In the genomic region with DNA sequence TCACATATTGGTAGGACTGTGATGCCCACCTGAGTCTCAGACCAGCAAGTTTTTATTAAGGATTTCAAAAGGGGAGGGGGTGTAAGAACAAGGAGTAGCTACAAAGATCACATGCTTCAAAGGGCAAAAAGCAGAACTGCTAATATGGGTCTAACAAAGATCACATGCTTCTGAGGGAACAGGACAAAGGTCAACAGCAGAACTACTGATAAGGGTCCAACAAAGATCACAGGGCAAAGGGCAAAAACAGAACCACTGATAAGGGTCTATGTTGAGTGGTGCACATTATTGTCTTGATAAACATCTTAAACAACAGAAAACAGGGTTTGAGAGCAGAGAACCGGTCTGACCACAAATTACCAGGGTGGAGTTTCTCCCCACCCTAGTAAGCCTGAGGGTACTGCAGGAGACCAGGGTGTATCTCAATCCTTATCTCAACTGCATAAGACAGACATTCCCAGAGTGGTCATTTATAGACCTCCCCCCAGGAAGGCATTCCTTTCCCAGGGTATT, we compare ENCODE assay signal across 1 cellular context.
TF ChIP-seq lines count a peak whose summit lies in the region.
"Not testable (repeated sequence)": the region's sequence is repeated elsewhere in the genome, so short reads cannot be mapped to it uniquely, and the experiment has no call there.

No MANE protein-coding gene starts in this region.

TF ChIP-seq in HepG2, 621 proteins besides CTCF, POLR2A, EP300 and RAD21 (continued from another document):
- TF ChIP-seq, protein P1, sequence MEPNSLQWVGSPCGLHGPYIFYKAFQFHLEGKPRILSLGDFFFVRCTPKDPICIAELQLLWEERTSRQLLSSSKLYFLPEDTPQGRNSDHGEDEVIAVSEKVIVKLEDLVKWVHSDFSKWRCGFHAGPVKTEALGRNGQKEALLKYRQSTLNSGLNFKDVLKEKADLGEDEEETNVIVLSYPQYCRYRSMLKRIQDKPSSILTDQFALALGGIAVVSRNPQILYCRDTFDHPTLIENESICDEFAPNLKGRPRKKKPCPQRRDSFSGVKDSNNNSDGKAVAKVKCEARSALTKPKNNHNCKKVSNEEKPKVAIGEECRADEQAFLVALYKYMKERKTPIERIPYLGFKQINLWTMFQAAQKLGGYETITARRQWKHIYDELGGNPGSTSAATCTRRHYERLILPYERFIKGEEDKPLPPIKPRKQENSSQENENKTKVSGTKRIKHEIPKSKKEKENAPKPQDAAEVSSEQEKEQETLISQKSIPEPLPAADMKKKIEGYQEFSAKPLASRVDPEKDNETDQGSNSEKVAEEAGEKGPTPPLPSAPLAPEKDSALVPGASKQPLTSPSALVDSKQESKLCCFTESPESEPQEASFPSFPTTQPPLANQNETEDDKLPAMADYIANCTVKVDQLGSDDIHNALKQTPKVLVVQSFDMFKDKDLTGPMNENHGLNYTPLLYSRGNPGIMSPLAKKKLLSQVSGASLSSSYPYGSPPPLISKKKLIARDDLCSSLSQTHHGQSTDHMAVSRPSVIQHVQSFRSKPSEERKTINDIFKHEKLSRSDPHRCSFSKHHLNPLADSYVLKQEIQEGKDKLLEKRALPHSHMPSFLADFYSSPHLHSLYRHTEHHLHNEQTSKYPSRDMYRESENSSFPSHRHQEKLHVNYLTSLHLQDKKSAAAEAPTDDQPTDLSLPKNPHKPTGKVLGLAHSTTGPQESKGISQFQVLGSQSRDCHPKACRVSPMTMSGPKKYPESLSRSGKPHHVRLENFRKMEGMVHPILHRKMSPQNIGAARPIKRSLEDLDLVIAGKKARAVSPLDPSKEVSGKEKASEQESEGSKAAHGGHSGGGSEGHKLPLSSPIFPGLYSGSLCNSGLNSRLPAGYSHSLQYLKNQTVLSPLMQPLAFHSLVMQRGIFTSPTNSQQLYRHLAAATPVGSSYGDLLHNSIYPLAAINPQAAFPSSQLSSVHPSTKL (CRISPR knock-in tag; IDR thresholded peaks at IDR 0.05): 0 out of 2 replicates have a peak, but pooled peaks have one; percentile 9
- peak; percentile 45 for TF ChIP-seq NR2F6 (IDR thresholded peaks at IDR 0.05)
- not testable (repeated sequence) for TF ChIP-seq NR2F6 (CRISPR knock-in tag; IDR thresholded peaks at IDR 0.05)
- TF ChIP-seq PAXIP1 (CRISPR knock-in tag; conservative IDR thresholded peaks at IDR 0.05): peak; percentile 30; the same call in 1 of the 2 replicates
